ENCODE assay signal across 25 cellular contexts in genomic region chr6:32847004-32847403, GRCh38. TPM values are rescaled to one million over a fixed set of nuclear protein-coding genes. Genes with fewer than 3 reads are reported as not detected.
DNase-seq lines count a peak whose midpoint lies in the region; ATAC-seq and TF ChIP-seq lines count a peak whose summit lies in the region.
"Had no signal": no experiment of that assay in that cellular context is flagged by ENCODE, and none has a peak within 500 bp of the region (broad histone marks: within the 10 kb centered on the region; RNA-seq: fewer than 3 reads in every experiment).

No MANE protein-coding gene starts in this region.

- peaks cover 84% of the 10 kb centered on the region for H3K79me2 ChIP-seq in Loucy (ENCODE audit: insufficient read depth, low read length)

- H3K9me3 Mint-ChIP-seq in activated T-cell treated with anti-CD3 and anti-CD28 coated beads, Interleukin-2, amount 50 U/mL, for 4 hours, result no peaks in the 10 kb centered on the region
- H3K9me3 Mint-ChIP-seq in central memory CD8-positive, alpha-beta T cell, result no peaks in the 10 kb centered on the region
- H3K9me3 Mint-ChIP-seq in stimulated activated memory B cell treated with anti-CD40 and anti-IgM and Interleukin-4, amounts not matched to agents 10 μg/mL and 1 μg/mL and 100 μg/mL, for 72 hours, result no peaks in the 10 kb centered on the region
- H3K9me3 Mint-ChIP-seq: type B pancreatic cell had no signal

- H3K4me1 Mint-ChIP-seq in activated T-cell treated with anti-CD3 and anti-CD28 coated beads, Interleukin-2, amount 50 U/mL, for 4 hours (ENCODE audit: low read depth), result peaks cover 80% of the 10 kb centered on the region
- H3K4me1 Mint-ChIP-seq in central memory CD8-positive, alpha-beta T cell, result peaks cover 86% of the 10 kb centered on the region
- peaks cover 71% of the 10 kb centered on the region for H3K4me1 Mint-ChIP-seq in stimulated activated memory B cell treated with anti-CD40 and anti-IgM and Interleukin-4, amounts not matched to agents 10 μg/mL and 1 μg/mL and 100 μg/mL, for 72 hours

- H3K4me3 Mint-ChIP-seq in activated T-cell treated with anti-CD3 and anti-CD28 coated beads, Interleukin-2, amount 50 U/mL, for 4 hours, result peak overlapping the region; percentile 98
- H3K4me3 Mint-ChIP-seq in central memory CD8-positive, alpha-beta T cell, result peak overlapping the region; percentile 97
- H3K4me3 Mint-ChIP-seq in stimulated activated memory B cell treated with anti-CD40 and anti-IgM and Interleukin-4, amounts not matched to agents 10 μg/mL and 1 μg/mL and 100 μg/mL, for 72 hours, result peak overlapping the region; percentile 40
- H3K4me3 Mint-ChIP-seq: type B pancreatic cell had no signal

- H3K27ac Mint-ChIP-seq in central memory CD8-positive, alpha-beta T cell (ENCODE audit: low read depth), result peak overlapping the region; percentile 100
- peak overlapping the region; percentile 100 for H3K27ac Mint-ChIP-seq in stimulated activated memory B cell treated with anti-CD40 and anti-IgM and Interleukin-4, amounts not matched to agents 10 μg/mL and 1 μg/mL and 100 μg/mL, for 72 hours
- H3K27ac Mint-ChIP-seq: type B pancreatic cell had no signal

- no peaks in the 10 kb centered on the region for H3K9me3 ChIP-seq in Loucy (ENCODE audit: insufficient read depth, low read depth, low read length)
- H3K9me3 ChIP-seq in psoas muscle, result no peaks in the 10 kb centered on the region
- H3K9me3 ChIP-seq: adrenal gland, gastroesophageal sphincter, stomach had no signal

- TF ChIP-seq CTCF in Loucy (conservative IDR thresholded peaks at IDR 0.05; ENCODE audit: low read length), result no peak
- TF ChIP-seq CTCF in psoas muscle (IDR thresholded peaks at IDR 0.05), result no peak

- no peak overlapping the region for H3K27ac ChIP-seq in psoas muscle
- H3K27ac ChIP-seq: adrenal gland, gastroesophageal sphincter, HL-60 had no signal

- peaks cover 74% of the 10 kb centered on the region for H3K4me1 ChIP-seq in Loucy (ENCODE audit: insufficient read depth, low read length, poor library complexity, severe bottlenecking)
- peaks cover 5% of the 10 kb centered on the region for H3K4me1 ChIP-seq in psoas muscle

- H3K9ac ChIP-seq in Loucy (ENCODE audit: low read depth, low read length, poor library complexity, severe bottlenecking), result peak overlapping the region; percentile 100

- 86 to 91% (median 87%) methylated on average over 10 of the region's 10 CpGs for WGBS in psoas muscle, 3 donors

- peaks cover 11% of the 10 kb centered on the region for H3K27me3 ChIP-seq in Loucy (ENCODE audit: insufficient read depth, low read length, poor library complexity, severe bottlenecking)
- no peaks in the 10 kb centered on the region for H3K27me3 ChIP-seq in psoas muscle (ENCODE audit: insufficient read depth in 3 of 3, low read length in 2 of 3)
- H3K27me3 ChIP-seq: adrenal gland, gastroesophageal sphincter, stomach had no signal

- H2AFZ ChIP-seq in Loucy (ENCODE audit: low read length), result no peak overlapping the region

- H3K36me3 ChIP-seq in Loucy (ENCODE audit: insufficient read depth, low read length) (peaks cover 39% of the 10 kb centered on the region; the same call in 1 of the 2 replicates), psoas muscle (ENCODE audit: insufficient read depth in 1 of 2, low read depth in 1 of 2) (peaks cover 2 to 65% of the 10 kb centered on the region in 2 donors)

- H3K36me3 Mint-ChIP-seq in activated T-cell treated with anti-CD3 and anti-CD28 coated beads, Interleukin-2, amount 50 U/mL, for 4 hours (ENCODE audit: insufficient read depth), result peaks cover 78% of the 10 kb centered on the region
- H3K36me3 Mint-ChIP-seq in central memory CD8-positive, alpha-beta T cell (ENCODE audit: insufficient read depth), result peaks cover 85% of the 10 kb centered on the region
- H3K36me3 Mint-ChIP-seq in stimulated activated memory B cell treated with anti-CD40 and anti-IgM and Interleukin-4, amounts not matched to agents 10 μg/mL and 1 μg/mL and 100 μg/mL, for 72 hours, result peaks cover 90% of the 10 kb centered on the region

- no peak for ATAC-seq in activated T-cell treated with anti-CD3 and anti-CD28 coated beads, Interleukin-2, amount 50 U/mL, for 4 hours
- ATAC-seq in central memory CD8-positive, alpha-beta T cell (replicated peaks; ENCODE audit: extremely low read depth, poor library complexity, severe bottlenecking), result no peak
- no peak for ATAC-seq in stimulated activated memory B cell treated with anti-CD40 and anti-IgM and Interleukin-4, amounts not matched to agents 10 μg/mL and 1 μg/mL and 100 μg/mL, for 72 hours
- ATAC-seq in psoas muscle (no peak), HG03280 (IDR thresholded peaks at IDR 0.05; ENCODE audit: unreplicated experiment) (no peak), HG02840 (IDR thresholded peaks at IDR 0.05; ENCODE audit: low FRiP score, unreplicated experiment) (no peak)
- ATAC-seq: gastroesophageal sphincter, HCT116, left colon, right cardiac atrium had no signal

- H3K9me2 ChIP-seq in Loucy (replicated peaks; ENCODE audit: low read depth, low read length), result no peaks in the 10 kb centered on the region

- peaks cover 35% of the 10 kb centered on the region for H4K20me1 ChIP-seq in Loucy (ENCODE audit: insufficient read depth, low read length, poor library complexity, severe bottlenecking)

- H3F3A ChIP-seq in Loucy (ENCODE audit: low read depth), result peaks cover 21% of the 10 kb centered on the region

- H3K4me2 ChIP-seq in Loucy (ENCODE audit: low read depth, low read length, poor library complexity, severe bottlenecking), result peak overlapping the region; percentile 99

- no peaks in the 10 kb centered on the region for H3K27me3 Mint-ChIP-seq in activated T-cell treated with anti-CD3 and anti-CD28 coated beads, Interleukin-2, amount 50 U/mL, for 4 hours (ENCODE audit: low read depth)
- H3K27me3 Mint-ChIP-seq in central memory CD8-positive, alpha-beta T cell, result no peaks in the 10 kb centered on the region
- no peaks in the 10 kb centered on the region for H3K27me3 Mint-ChIP-seq in stimulated activated memory B cell treated with anti-CD40 and anti-IgM and Interleukin-4, amounts not matched to agents 10 μg/mL and 1 μg/mL and 100 μg/mL, for 72 hours

- intact Hi-C loops in psoas muscle (cut with DNase I), result no loop called here

- H3K4me3 ChIP-seq in Loucy (ENCODE audit: low read length, poor library complexity, severe bottlenecking) (peak overlapping the region; percentile 97), psoas muscle (no peak overlapping the region)
- H3K4me3 ChIP-seq: adrenal gland, gastroesophageal sphincter had no signal

- DNase-seq in activated T-cell treated with anti-CD3 and anti-CD28 coated beads, Interleukin-2, amount 50 U/mL, for 4 hours, result no peak
- no peak for DNase-seq in activated T-cell treated with anti-CD3 and anti-CD28 coated beads, Interleukin-2, amount 50 U/mL, for 48 hours
- DNase-seq in central memory CD8-positive, alpha-beta T cell (ENCODE audit: low spot score in 2 of 2), result no peak
- no peak for DNase-seq in psoas muscle
- DNase-seq: adrenal gland; Calu3; dermis blood vessel endothelial cell; erythroblast; left colon; NCI-H2029; NCI-H510A; occipital lobe; right cardiac atrium; RPMI8226; stimulated activated CD4-positive, alpha-beta T cell treated with anti-CD3 and anti-CD28 coated beads, Interleukin-15, amount 100 ng/mL, for 24 hours; stomach had no signal

RNA-seq across cellular contexts. Expression of gene PSMB8, which starts 3.2 kb away (rescaled TPM):
- total RNA-seq in activated T-cell treated with anti-CD3 and anti-CD28 coated beads, Interleukin-2, amount 50 U/mL, for 4 hours, result 100 to 1,000 TPM; 327 to 343 (median 337) TPM
- total RNA-seq in psoas muscle, result 10 to 100 TPM in 3 of 4 donors, 1 to 10 TPM in 1; 7.0 to 10.8 (median 10.2) TPM
- polyA plus RNA-seq in psoas muscle, result 10 to 100 TPM in 2 of 3 donors, 1 to 10 TPM in 1; 7.7 to 19.2 (median 14.2) TPM

RNA-seq across cellular contexts. Expression of gene TAP1, which starts 6.5 kb away (rescaled TPM):
- 100 to 1,000 TPM; 457 to 505 (median 503) TPM for total RNA-seq in activated T-cell treated with anti-CD3 and anti-CD28 coated beads, Interleukin-2, amount 50 U/mL, for 4 hours
- total RNA-seq in psoas muscle, result 10 to 100 TPM; 14.1 to 23.5 (median 16.8) TPM
- polyA plus RNA-seq in psoas muscle, result 10 to 100 TPM; 15.2 to 21.7 (median 17.7) TPM

RNA-seq across cellular contexts. Expression of gene PSMB9, which starts 7.0 kb away (rescaled TPM):
- total RNA-seq in activated T-cell treated with anti-CD3 and anti-CD28 coated beads, Interleukin-2, amount 50 U/mL, for 4 hours, result 100 to 1,000 TPM; 208 to 241 (median 210) TPM
- total RNA-seq in psoas muscle, result 10 to 100 TPM in 2 of 4 donors, 1 to 10 TPM in 2; 6.6 to 10.5 (median 10.0) TPM
- polyA plus RNA-seq in psoas muscle, result 10 to 100 TPM in 2 of 3 donors, 1 to 10 TPM in 1; 8.0 to 18.0 (median 13.2) TPM

RNA-seq across cellular contexts. Expression of gene TAP2, which starts 8.5 kb away (rescaled TPM):
- 100 to 1,000 TPM; 288 to 334 (median 305) TPM for total RNA-seq in activated T-cell treated with anti-CD3 and anti-CD28 coated beads, Interleukin-2, amount 50 U/mL, for 4 hours
- 10 to 100 TPM; 13.6 to 18.5 (median 16.5) TPM for total RNA-seq in psoas muscle
- 10 to 100 TPM in 1 of 3 donors, 1 to 10 TPM in 2; 7.6 to 16.6 (median 7.7) TPM for polyA plus RNA-seq in psoas muscle

RNA-seq across cellular contexts. Expression of gene HLA-DOB, which starts 30.2 kb away (rescaled TPM):
- 1 to 10 TPM in 2 of 3 donors, under 1 TPM in 1; 0.82 to 2.0 (median 1.2) TPM for total RNA-seq in activated T-cell treated with anti-CD3 and anti-CD28 coated beads, Interleukin-2, amount 50 U/mL, for 4 hours
- under 1 TPM in 1 of 4 donors, not detected in 3; 0.21 TPM for total RNA-seq in psoas muscle
- polyA plus RNA-seq in psoas muscle, result under 1 TPM; 0.10 to 0.25 (median 0.18) TPM
- total RNA-seq: dermis blood vessel endothelial cell, occipital lobe had no signal
- polyA plus RNA-seq: AG04450 had no signal

Comparison
In these comparisons a context has a peak if more than half of its experiments do, and no peak if none do; other contexts are left out.
1. H3K4me3 Mint-ChIP-seq: peak in every context shown above with its lines; median percentile 98 in activated T-cell treated with anti-CD3 and anti-CD28 coated beads, Interleukin-2, amount 50 U/mL, for 4 hours; 97 in central memory CD8-positive, alpha-beta T cell; 40 in stimulated activated memory B cell treated with anti-CD40 and anti-IgM and Interleukin-4, amounts not matched to agents 10 μg/mL and 1 μg/mL and 100 μg/mL, for 72 hours.
2. RNA of gene PSMB8, which starts 3.2 kb away (total RNA-seq): 327 to 343 TPM in activated T-cell treated with anti-CD3 and anti-CD28 coated beads, Interleukin-2, amount 50 U/mL, for 4 hours; 7.0 to 10.8 TPM in psoas muscle; every median in the first group is over 10 times any median in the second.
3. RNA of gene TAP1, which starts 6.5 kb away (total RNA-seq): 457 to 505 TPM in activated T-cell treated with anti-CD3 and anti-CD28 coated beads, Interleukin-2, amount 50 U/mL, for 4 hours; 14.1 to 23.5 TPM in psoas muscle; every median in the first group is over 10 times any median in the second.
4. RNA of gene PSMB9, which starts 7.0 kb away (total RNA-seq): 208 to 241 TPM in activated T-cell treated with anti-CD3 and anti-CD28 coated beads, Interleukin-2, amount 50 U/mL, for 4 hours; 6.6 to 10.5 TPM in psoas muscle; every median in the first group is over 10 times any median in the second.